8 cellular contexts compared by ENCODE assay signal in the genomic region with DNA sequence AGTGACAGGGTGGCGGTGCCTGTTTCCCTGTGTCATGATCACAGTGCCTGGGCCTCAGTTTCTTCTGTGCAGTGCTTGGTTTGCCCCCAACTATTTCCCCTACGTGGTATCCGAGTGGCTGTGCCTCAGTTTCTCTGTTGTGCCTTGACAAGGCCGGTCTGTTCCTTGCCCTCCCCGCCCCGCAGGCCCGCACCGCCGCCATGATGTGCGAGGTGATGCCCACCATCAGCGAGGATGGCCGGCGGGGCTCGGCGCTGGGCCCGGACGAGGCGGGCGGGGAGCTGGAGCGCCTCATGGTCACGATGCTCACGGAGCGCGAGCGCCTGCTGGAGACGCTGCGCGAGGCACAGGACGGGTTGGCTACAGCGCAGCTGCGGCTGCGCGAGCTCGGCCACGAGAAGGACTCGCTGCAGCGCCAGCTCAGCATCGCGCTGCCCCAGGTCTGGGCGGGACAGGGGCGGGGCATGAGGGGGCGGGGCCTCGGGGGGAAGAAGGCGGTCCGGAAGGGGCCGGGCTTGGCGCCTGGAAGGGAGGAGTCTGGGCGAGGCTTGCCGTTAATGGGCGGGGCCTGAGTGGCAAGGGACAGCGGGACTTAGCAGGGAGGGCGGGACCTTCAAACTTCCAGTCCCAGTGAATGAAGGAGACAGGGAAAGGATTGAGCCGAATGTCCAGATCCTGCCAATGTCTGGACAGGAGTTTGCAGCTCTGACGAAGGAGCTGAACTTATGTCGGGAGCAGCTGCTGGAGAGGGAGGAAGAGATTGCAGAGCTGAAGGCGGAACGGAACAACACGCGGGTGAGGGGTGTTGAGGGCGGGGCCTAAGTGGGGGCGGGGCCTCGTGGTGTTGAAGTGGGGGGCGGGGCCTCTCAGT. TPM values are rescaled to one million over a fixed set of nuclear protein-coding genes. Genes with fewer than 3 reads are reported as not detected.
DNase-seq lines count a peak whose midpoint lies in the region; ATAC-seq and TF ChIP-seq lines count a peak whose summit lies in the region.

No MANE protein-coding gene starts in this region.

- ATAC-seq in HG03378 (IDR thresholded peaks at IDR 0.05; ENCODE audit: unreplicated experiment): peak; percentile 82
- ATAC-seq in left colon: peak; percentile 82

- TF ChIP-seq POLR2A in GM19193 (IDR thresholded peaks at IDR 0.05; ENCODE audit: extremely low read depth, insufficient read depth, insufficient read length): peak; percentile 26

- peak overlapping the region; percentile 81 for H3K4me3 Mint-ChIP-seq in chondrocyte (ENCODE audit: unreplicated experiment)

- no peaks in the 10 kb centered on the region for H3K36me3 Mint-ChIP-seq in chondrocyte (ENCODE audit: low read depth)

- H3K27ac Mint-ChIP-seq in chondrocyte (ENCODE audit: unreplicated experiment): peak overlapping the region; percentile 97

- H3K27me3 Mint-ChIP-seq in chondrocyte (ENCODE audit: low read depth): no peaks in the 10 kb centered on the region

- DNase-seq in Ammon's horn (ENCODE audit: low spot score) (peak; percentile 99), NCI-H510A (lab: John Stamatoyannopoulos, UW) (peak; percentile 79), chondrocyte (ENCODE audit: low spot score) (no peak), left colon (peak; percentile 96 to 97)
- DNase-seq in activated CD4-positive, alpha-beta T cell treated with anti-CD3 and anti-CD28 coated beads for 24 hours (ENCODE audit: low read depth in 2 of 2): peak; percentile 89 to 90
- peak; percentile 91 to 93 for DNase-seq in stimulated activated CD4-positive, alpha-beta T cell treated with anti-CD3 and anti-CD28 coated beads, Interleukin-1b, Interleukin-23, amount 100 ng/mL, for 4 hours (ENCODE audit: low read depth in 2 of 2)

- intact Hi-C loops in left colon (cut with DNase I, micrococcal nuclease): no loop called here

- H3K9me3 Mint-ChIP-seq in chondrocyte (ENCODE audit: low read depth): no peaks in the 10 kb centered on the region

- peak; percentile 41 for TF ChIP-seq CTCF in chondrocyte (IDR thresholded peaks at IDR 0.05)

- peaks cover 19% of the 10 kb centered on the region for H3K4me1 Mint-ChIP-seq in chondrocyte (ENCODE audit: low read depth)

RNA-seq across cellular contexts. Expression of gene PPFIA3, which starts 8.6 kb away (rescaled TPM):
- total RNA-seq in chondrocyte (12.7 to 14.4 TPM (median 13.9 TPM) in 3 replicates), left colon (10 to 100 TPM; 21.8 to 24.2 TPM)

RNA-seq across cellular contexts. Expression of gene C19orf73, which starts 9.0 kb away (rescaled TPM):
- 1.1 to 1.7 TPM (median 1.6 TPM) in 3 replicates for total RNA-seq in chondrocyte
- total RNA-seq in left colon: 1 to 10 TPM; 1.8 to 2.0 TPM

RNA-seq across cellular contexts. Expression of gene LIN7B, which starts 13.7 kb away (rescaled TPM):
- total RNA-seq in chondrocyte (12.7 to 14.3 TPM (median 13.9 TPM) in 3 replicates), left colon (10 to 100 TPM in 1 of 2 donors, 1 to 10 TPM in 1; 8.8 to 11.4 TPM)

RNA-seq across cellular contexts. Expression of gene HRC, which starts 27.3 kb away (rescaled TPM):
- total RNA-seq in chondrocyte (not detected in 3 replicates), left colon (1 to 10 TPM; 1.2 to 1.3 TPM)

RNA-seq across cellular contexts. Expression of gene TRPM4, which starts 29.7 kb away (rescaled TPM):
- total RNA-seq in chondrocyte (42.2 to 53.4 TPM (median 50.2 TPM) in 3 replicates), left colon (100 to 1,000 TPM; 244 to 291 TPM)
